8 cellular contexts compared by ENCODE assay signal in genomic region chr6:33161354-33162320, GRCh38. TPM values are rescaled to one million over a fixed set of nuclear protein-coding genes. Genes with fewer than 3 reads are reported as not detected.
DNase-seq lines count a peak whose midpoint lies in the region; ATAC-seq and TF ChIP-seq lines count a peak whose summit lies in the region.

No MANE protein-coding gene starts in this region.

- H3K27ac ChIP-seq in OCI-LY1 (ENCODE audit: low read depth, low read length, poor library complexity, severe bottlenecking) (no peak overlapping the region), esophagus (ENCODE audit: low read depth in 2 of 2, low read length in 1 of 2) (peak overlapping the region; percentile 20 to 78)

- no peaks in the 10 kb centered on the region for H3K36me3 ChIP-seq in ES-I3 (ENCODE audit: insufficient read depth, low read length)
- H3K36me3 ChIP-seq in OCI-LY1 (ENCODE audit: insufficient read depth, low read length), result no peaks in the 10 kb centered on the region
- H3K36me3 ChIP-seq in esophagus (ENCODE audit: control insufficient read depth in 2 of 2, insufficient read depth in 2 of 2, low read length in 1 of 2), result no peaks in the 10 kb centered on the region
- H3K36me3 ChIP-seq in mucosa of stomach (ENCODE audit: control insufficient read depth, insufficient read depth, low read length), result no peaks in the 10 kb centered on the region

- no peaks in the 10 kb centered on the region for H3K79me2 ChIP-seq in OCI-LY1 (ENCODE audit: insufficient read depth, low read length)

- H3K4me3 ChIP-seq in OCI-LY1 (ENCODE audit: low read depth, low read length, poor library complexity, severe bottlenecking) (peak overlapping the region; percentile 55), esophagus (ENCODE audit: low read depth in 1 of 2, low read length in 2 of 2) (peak overlapping the region; percentile 56 to 59), mucosa of stomach (ENCODE audit: low read length) (peak overlapping the region; percentile 49)

- H4K20me1 ChIP-seq in OCI-LY1 (ENCODE audit: insufficient read depth, low read length), result no peaks in the 10 kb centered on the region

- H2AFZ ChIP-seq in OCI-LY1 (ENCODE audit: low read length), result no peak overlapping the region; the same call in 1 of the 2 replicates

- H3K9ac ChIP-seq in ES-I3 (ENCODE audit: low read depth, low read length) (peak overlapping the region; percentile 63), OCI-LY1 (ENCODE audit: low read length) (peak overlapping the region; percentile 45; the same call in 1 of the 2 replicates), mucosa of stomach (ENCODE audit: low read length) (peak overlapping the region; percentile 69)

- peak; percentile 71 for ATAC-seq in HG02885 (IDR thresholded peaks at IDR 0.05; ENCODE audit: poor library complexity, unreplicated experiment)
- no peak for ATAC-seq in HG03039 (IDR thresholded peaks at IDR 0.05; ENCODE audit: unreplicated experiment)

- H3K9me3 ChIP-seq in ES-I3 (ENCODE audit: control insufficient read depth, insufficient read depth, low read length) (no peaks in the 10 kb centered on the region), OCI-LY1 (ENCODE audit: low read length) (no peaks in the 10 kb centered on the region), esophagus (ENCODE audit: control insufficient read depth in 2 of 2, insufficient read depth in 1 of 2, low read depth in 1 of 2, low read length in 1 of 2) (no peaks in the 10 kb centered on the region), mucosa of stomach (ENCODE audit: control insufficient read depth, low read length) (no peaks in the 10 kb centered on the region)

- no peaks in the 10 kb centered on the region for H3K9me2 ChIP-seq in OCI-LY1 (ENCODE audit: low read depth, low read length)

- TF ChIP-seq CTCF in OCI-LY1 (IDR thresholded peaks at IDR 0.05; ENCODE audit: low read length), result peak; percentile 90

- H3K4me1 ChIP-seq in ES-I3 (ENCODE audit: insufficient read depth, low read length) (no peaks in the 10 kb centered on the region), OCI-LY1 (ENCODE audit: insufficient read depth, low read length, severe bottlenecking) (peaks cover 6% of the 10 kb centered on the region), esophagus (ENCODE audit: control insufficient read depth in 2 of 2, insufficient read depth in 2 of 2, low read length in 1 of 2) (peaks cover 2 to 6% of the 10 kb centered on the region in 2 donors), mucosa of stomach (ENCODE audit: control insufficient read depth, insufficient read depth, low read length) (peaks cover 17% of the 10 kb centered on the region)

- H3K27me3 ChIP-seq in OCI-LY1 (ENCODE audit: insufficient read depth, low read length) (no peaks in the 10 kb centered on the region), esophagus (ENCODE audit: control insufficient read depth in 1 of 2, insufficient read depth in 2 of 2, low read length in 2 of 2) (no peaks in the 10 kb centered on the region), mucosa of stomach (ENCODE audit: control insufficient read depth, insufficient read depth, low read length) (peaks cover 7% of the 10 kb centered on the region)

- WGBS in esophagus, 2 donors, result 5 to 8% methylated on average over 53 to 58 of the region's 58 CpGs

- peak; percentile 85 for DNase-seq in activated T-cell treated with anti-CD3 and anti-CD28 coated beads for 48 hours (ENCODE audit: low read depth)
- peak; percentile 73 for DNase-seq in stimulated activated CD8-positive, alpha-beta memory T cell treated with anti-CD3 and anti-CD28 coated beads, Interleukin-4, amount 100 ng/mL, for 24 hours (ENCODE audit: low read depth)

- peak overlapping the region; percentile 73 for H3K4me2 ChIP-seq in OCI-LY1 (ENCODE audit: low read length)

- H3F3A ChIP-seq in OCI-LY1 (ENCODE audit: insufficient read depth, low read length), result no peaks in the 10 kb centered on the region

RNA-seq across cellular contexts. Expression of gene COL11A2, which starts 30.6 kb away (rescaled TPM):
- 1 to 10 TPM in 1 of 2 donors, under 1 TPM in 1; 0.38 to 1.3 TPM for polyA plus RNA-seq in esophagus

RNA-seq across cellular contexts. Expression of gene RXRB, which starts 38.8 kb away (rescaled TPM):
- polyA plus RNA-seq in esophagus, result 10 to 100 TPM; 24.4 to 30.0 TPM

RNA-seq across cellular contexts. Expression of gene SLC39A7, which starts 39.0 kb away (rescaled TPM):
- polyA plus RNA-seq in esophagus, result 10 to 100 TPM; 22.8 to 57.3 TPM

RNA-seq across cellular contexts. Expression of gene HSD17B8, which starts 42.8 kb away (rescaled TPM):
- 10 to 100 TPM; 16.7 to 33.7 TPM for polyA plus RNA-seq in esophagus

RNA-seq across cellular contexts. Expression of gene RING1, which starts 46.7 kb away (rescaled TPM):
- polyA plus RNA-seq in esophagus, result 10 to 100 TPM; 26.7 to 32.4 TPM
